Comparison of ENCODE assay signal across 24 cellular contexts in genomic region chr11:65058012-65058411, GRCh38. TPM values are rescaled to one million over a fixed set of nuclear protein-coding genes. Genes with fewer than 3 reads are reported as not detected.
"Had no signal": no experiment of that assay in that cellular context is flagged by ENCODE, and none has a peak within 500 bp of the region (broad histone marks: within the 10 kb centered on the region; RNA-seq: fewer than 3 reads in every experiment).

No MANE protein-coding gene starts in this region.

- H3K4me2 ChIP-seq: smooth muscle cell had no signal

- H3K9me3 ChIP-seq: lower lobe of right lung, mucosa of descending colon, stomach, suprapubic skin had no signal

- H3K36me3 ChIP-seq: lower lobe of right lung, stomach, suprapubic skin, tibial nerve, WERI-Rb-1 had no signal

- H3K27ac ChIP-seq: foreskin keratinocyte, lower lobe of right lung, stomach, suprapubic skin, tibial nerve, WERI-Rb-1 had no signal

- DNase-seq: activated CD4-positive, alpha-beta T cell treated with anti-CD3 and anti-CD28 coated beads, Interleukin-2, amount 10 ng/mL, durations not matched to agents 7 days and 5 days; activated CD4-positive, CD25-positive, alpha-beta regulatory T cell treated with anti-CD3 and anti-CD28 coated beads, Interleukin-2, amount 50 U/mL, for 72 hours; activated CD8-positive, alpha-beta memory T cell treated with anti-CD3 and anti-CD28 coated beads, Interleukin-2, amount 10 ng/mL, durations not matched to agents 7 days and 5 days; activated CD8-positive, alpha-beta T cell treated with anti-CD3 and anti-CD28 coated beads for 36 hours; activated effector memory CD4-positive, alpha-beta T cell treated with anti-CD3 and anti-CD28 coated beads, Interleukin-2, amount 50 U/mL, for 16 hours; activated naive CD4-positive, alpha-beta T cell treated with anti-CD3 and anti-CD28 coated beads, Interleukin-2, amount 50 U/mL, for 16 hours; activated T-cell treated with anti-CD3 and anti-CD28 coated beads for 4 hours; anterior cingulate cortex; effector CD8-positive, alpha-beta T cell; erythroblast; foreskin keratinocyte; immature natural killer cell; lower lobe of right lung; mesendoderm; nephron progenitor cell; nucleus accumbens; stimulated activated CD4-positive, alpha-beta T cell treated with anti-CD3 and anti-CD28 coated beads, Interleukin-15, amount 100 ng/mL, for 24 hours; stomach; WERI-Rb-1 had no signal

- H3K27me3 ChIP-seq: suprapubic skin, tibial nerve had no signal

- H3K4me3 ChIP-seq: lower lobe of right lung, mucosa of descending colon, smooth muscle cell, stomach, suprapubic skin, tibial nerve had no signal

- H3K4me1 ChIP-seq: foreskin keratinocyte, lower lobe of right lung, stomach, suprapubic skin, tibial nerve had no signal

RNA-seq across cellular contexts. Expression of gene NAALADL1, which starts 0.3 kb away (rescaled TPM):
- total RNA-seq: chondrocyte had no signal
